Comparison of ENCODE assay signal across 2 cellular contexts in genomic region chr1:16145988-16146887, GRCh38.
A peak's percentile ranks its signal among the peaks of the same experiment; 100 is the strongest.
TF ChIP-seq lines count a peak whose summit lies in the region.

No MANE protein-coding gene starts in this region.

TF ChIP-seq in HEK293, 187 proteins besides CTCF, POLR2A, EP300 and RAD21 (continued from another document and continues in another):
- TF ChIP-seq ZNF449 (tag by site-specific recombination; IDR thresholded peaks at IDR 0.05) (0 out of 2 replicates have a peak, but pooled peaks have one; percentile 36), ZBTB17 (tag by site-specific recombination; IDR thresholded peaks at IDR 0.05) (peak; percentile 70), GLIS2 (tag by site-specific recombination; IDR thresholded peaks at IDR 0.05) (peak; percentile 95), PRDM10 (tag by site-specific recombination; IDR thresholded peaks at IDR 0.05) (peak; percentile 95), EGR2 (tag by site-specific recombination; IDR thresholded peaks at IDR 0.05; ENCODE audit: low read depth) (peak; percentile 85), ZNF398 (tag by site-specific recombination; IDR thresholded peaks at IDR 0.05) (peak; percentile 89), ZNF510 (tag by site-specific recombination; IDR thresholded peaks at IDR 0.05; ENCODE audit: insufficient replicate concordance) (no peak), GFI1B (tag by site-specific recombination; IDR thresholded peaks at IDR 0.05) (no peak), ZFP69B (tag by site-specific recombination; IDR thresholded peaks at IDR 0.05) (0 out of 2 replicates have a peak, but pooled peaks have one; percentile 36), ZNF629 (tag by site-specific recombination; IDR thresholded peaks at IDR 0.05) (peak; percentile 62), ZNF692 (tag by site-specific recombination; IDR thresholded peaks at IDR 0.05) (peak; percentile 77; the same call in 1 of the 2 replicates), BCL6B (tag by site-specific recombination; IDR thresholded peaks at IDR 0.05) (no peak), ZBTB26 (tag by site-specific recombination; optimal IDR thresholded peaks at IDR 0.05) (peak; percentile 24)

TF ChIP-seq in WTC11, 78 proteins besides CTCF, POLR2A, EP300 and RAD21 (continued from another document and continues in another):
- TF ChIP-seq KAT7 (CRISPR knock-in tag; IDR thresholded peaks at IDR 0.05; ENCODE audit: borderline replicate concordance) = no peak
- no peak for TF ChIP-seq PREB (CRISPR knock-in tag; IDR thresholded peaks at IDR 0.05; ENCODE audit: borderline replicate concordance)
- TF ChIP-seq TEAD4 (CRISPR knock-in tag; IDR thresholded peaks at IDR 0.05) = 0 out of 2 replicates have a peak, but pooled peaks have one; percentile 14
- TF ChIP-seq ESRRA (CRISPR knock-in tag; IDR thresholded peaks at IDR 0.05; ENCODE audit: borderline replicate concordance) = no peak
- no peak; the same call in 1 of the 2 replicates for TF ChIP-seq JUN (CRISPR knock-in tag; IDR thresholded peaks at IDR 0.05)
- no peak for TF ChIP-seq ZNF532 (CRISPR knock-in tag; IDR thresholded peaks at IDR 0.05; ENCODE audit: borderline replicate concordance)
- TF ChIP-seq FOXP4 (CRISPR knock-in tag; IDR thresholded peaks at IDR 0.05) = no peak
- no peak for TF ChIP-seq PRDM15 (CRISPR knock-in tag; IDR thresholded peaks at IDR 0.05)
- no peak for TF ChIP-seq TP53 (CRISPR knock-in tag; IDR thresholded peaks at IDR 0.05)
- TF ChIP-seq OVOL2 (CRISPR knock-in tag; IDR thresholded peaks at IDR 0.05; ENCODE audit: borderline replicate concordance) = no peak
- no peak for TF ChIP-seq MXD4 (CRISPR knock-in tag; IDR thresholded peaks at IDR 0.05; ENCODE audit: borderline replicate concordance)
- peak; percentile 74; the same call in 1 of the 2 replicates for TF ChIP-seq TEAD1 (CRISPR knock-in tag; IDR thresholded peaks at IDR 0.05)
- no peak for TF ChIP-seq ZNF232 (CRISPR knock-in tag; IDR thresholded peaks at IDR 0.05)
- no peak for TF ChIP-seq NFATC4 (CRISPR knock-in tag; IDR thresholded peaks at IDR 0.05)
- no peak for TF ChIP-seq ZNF281 (CRISPR knock-in tag; IDR thresholded peaks at IDR 0.05)
- TF ChIP-seq ZBTB21 (CRISPR knock-in tag; IDR thresholded peaks at IDR 0.05; ENCODE audit: borderline replicate concordance) = no peak
- no peak for TF ChIP-seq ZNF671 (CRISPR knock-in tag; IDR thresholded peaks at IDR 0.05)
- no peak for TF ChIP-seq AFF4 (CRISPR knock-in tag; IDR thresholded peaks at IDR 0.05; ENCODE audit: borderline replicate concordance)
- TF ChIP-seq ERG (CRISPR knock-in tag; IDR thresholded peaks at IDR 0.05) = peak; percentile 45; the same call in 1 of the 2 replicates
- no peak for TF ChIP-seq IRF1 (CRISPR knock-in tag; IDR thresholded peaks at IDR 0.05)
- no peak for TF ChIP-seq GABPB1 (CRISPR knock-in tag; IDR thresholded peaks at IDR 0.05)
- TF ChIP-seq SMAD4 (CRISPR knock-in tag; IDR thresholded peaks at IDR 0.05) = no peak
- TF ChIP-seq MYBL2 (CRISPR knock-in tag; IDR thresholded peaks at IDR 0.05) = no peak
- peak; percentile 93 for TF ChIP-seq ZNF423 (CRISPR knock-in tag; IDR thresholded peaks at IDR 0.05)
- TF ChIP-seq SOX15 (CRISPR knock-in tag; IDR thresholded peaks at IDR 0.05) = no peak
